Comparison of ENCODE assay signal across 8 cellular contexts in genomic region chr19:1566392-1567115, GRCh38. TPM values are rescaled to one million over a fixed set of nuclear protein-coding genes. Genes with fewer than 3 reads are reported as not detected.
A peak's percentile ranks its signal among the peaks of the same experiment; 100 is the strongest.
DNase-seq lines count a peak whose midpoint lies in the region; ATAC-seq and TF ChIP-seq lines count a peak whose summit lies in the region.

No MANE protein-coding gene starts in this region.

- in situ Hi-C loops in astrocyte of the spinal cord (cut with HindIII; ENCODE audit: low sequenced_read_pairs): no loop called here

- H3K36me3 ChIP-seq in BLaER1 (peaks cover 41% of the 10 kb centered on the region), MM.1S (replicated peaks; ENCODE audit: insufficient read depth, low read length) (no peaks in the 10 kb centered on the region), hepatocyte (replicated peaks; ENCODE audit: insufficient read depth, low read depth) (no peaks in the 10 kb centered on the region)

- H3K9ac ChIP-seq in BLaER1: peak overlapping the region; percentile 99
- H3K9ac ChIP-seq in MM.1S (ENCODE audit: low read length): no peak overlapping the region

- H3K27ac ChIP-seq in BLaER1 (peak overlapping the region; percentile 95), MM.1S (ENCODE audit: low read length) (no peak overlapping the region), hepatocyte (peak overlapping the region; percentile 99)

- ATAC-seq in GM19455 (IDR thresholded peaks at IDR 0.05; ENCODE audit: unreplicated experiment) (no peak), GM18520 (IDR thresholded peaks at IDR 0.05; ENCODE audit: unreplicated experiment) (no peak)

- H3K9me3 ChIP-seq in BLaER1 (no peaks in the 10 kb centered on the region), MM.1S (replicated peaks; ENCODE audit: insufficient read depth, low read length) (no peaks in the 10 kb centered on the region), hepatocyte (ENCODE audit: low read depth) (no peaks in the 10 kb centered on the region)

- 0 out of 2 replicates have a peak, but pooled peaks cover 2% of the 10 kb centered on the region for H3F3A ChIP-seq in MM.1S (ENCODE audit: insufficient read depth, low read length)

- H2AFZ ChIP-seq in MM.1S (ENCODE audit: low read length) (no peak overlapping the region), hepatocyte (peak overlapping the region; percentile 76)

- H3K9me2 ChIP-seq in MM.1S (replicated peaks; ENCODE audit: insufficient read depth, low read length) (no peaks in the 10 kb centered on the region), hepatocyte (replicated peaks; ENCODE audit: insufficient read depth) (no peaks in the 10 kb centered on the region)

- WGBS in hepatocyte (ENCODE audit: low lambda C conversion rate, missing lambda C conversion rate): under 1% methylated on average over 17 of the region's 42 CpGs

- no peaks in the 10 kb centered on the region for H3K27me3 ChIP-seq in BLaER1
- H3K27me3 ChIP-seq in MM.1S (replicated peaks; ENCODE audit: insufficient read depth, low read length): peaks cover 31% of the 10 kb centered on the region
- no peaks in the 10 kb centered on the region for H3K27me3 ChIP-seq in hepatocyte

- H3K4me2 ChIP-seq in BLaER1 (peak overlapping the region; percentile 95), MM.1S (ENCODE audit: low read depth, low read length) (0 out of 2 replicates have a peak overlapping the region, but pooled peaks have one; percentile 29), hepatocyte (peak overlapping the region; percentile 97)

- peaks cover 57% of the 10 kb centered on the region for H4K20me1 ChIP-seq in BLaER1
- peaks cover 4% of the 10 kb centered on the region; the same call in 1 of the 2 replicates for H4K20me1 ChIP-seq in MM.1S (ENCODE audit: insufficient read depth, low read length)
- peaks cover 52% of the 10 kb centered on the region for H4K20me1 ChIP-seq in hepatocyte (ENCODE audit: insufficient read depth, poor library complexity, severe bottlenecking)

- TF ChIP-seq CTCF in MM.1S (IDR thresholded peaks at IDR 0.05; ENCODE audit: low read length) (no peak), astrocyte of the spinal cord (IDR thresholded peaks at IDR 0.05; ENCODE audit: low read depth, low read length) (no peak), hepatocyte (IDR thresholded peaks at IDR 0.05; ENCODE audit: poor library complexity) (no peak)

- peaks cover 59% of the 10 kb centered on the region for H3K4me1 ChIP-seq in BLaER1
- peaks cover 5% of the 10 kb centered on the region for H3K4me1 ChIP-seq in MM.1S (ENCODE audit: low read length)
- H3K4me1 ChIP-seq in hepatocyte (ENCODE audit: insufficient read depth): peaks cover 10% of the 10 kb centered on the region

- H3K4me3 ChIP-seq in BLaER1 (peak overlapping the region; percentile 98), MM.1S (ENCODE audit: low read length) (no peak overlapping the region), astrocyte of the spinal cord (ENCODE audit: low read depth, low read length) (peak overlapping the region; percentile 62), hepatocyte (peak overlapping the region; percentile 68)

- DNase-seq in MM.1S (no peak), astrocyte of the spinal cord (ENCODE audit: low read depth, low spot score) (peak; percentile 88), hepatocyte (ENCODE audit: low spot score) (peak; percentile 88), retina (peak; percentile 95), mesenteric fat pad (ENCODE audit: low spot score) (no peak)

- peaks cover 19% of the 10 kb centered on the region for H3K79me2 ChIP-seq in MM.1S (ENCODE audit: low read length)
- H3K79me2 ChIP-seq in hepatocyte: peaks cover 62% of the 10 kb centered on the region

RNA-seq across cellular contexts. Expression of gene MEX3D, which starts 1.6 kb away (rescaled TPM):
- total RNA-seq in hepatocyte (38.7 and 45.6 TPM in 2 replicates), mesenteric fat pad (20.5 TPM)
- polyA plus RNA-seq in hepatocyte: 6.2 and 6.6 TPM in 2 replicates

RNA-seq across cellular contexts. Expression of gene MBD3, which starts 26.1 kb away (rescaled TPM):
- total RNA-seq in hepatocyte (84.2 and 84.5 TPM in 2 replicates), mesenteric fat pad (65.0 TPM)
- 56.3 and 66.6 TPM in 2 replicates for polyA plus RNA-seq in hepatocyte

RNA-seq across cellular contexts. Expression of gene UQCR11, which starts 38.7 kb away (rescaled TPM):
- total RNA-seq in hepatocyte: 56.6 and 57.6 TPM in 2 replicates
- 672 and 684 TPM in 2 replicates for polyA plus RNA-seq in hepatocyte
- 239 TPM for total RNA-seq in mesenteric fat pad

RNA-seq across cellular contexts. Expression of gene PLK5, which starts 42.7 kb away (rescaled TPM):
- total RNA-seq in hepatocyte (not detected in 2 replicates), mesenteric fat pad (not detected)
- polyA plus RNA-seq in hepatocyte: 0.12 and 0.53 TPM in 2 replicates

RNA-seq across cellular contexts. Expression of gene ADAMTSL5, which starts 53.7 kb away (rescaled TPM):
- 8.3 and 11.2 TPM in 2 replicates for total RNA-seq in hepatocyte
- 33.6 and 45.5 TPM in 2 replicates for polyA plus RNA-seq in hepatocyte
- total RNA-seq in mesenteric fat pad: 1.8 TPM

Comparison
In these comparisons a context has a peak if more than half of its experiments do, and no peak if none do; other contexts are left out.
1. H3K4me2 ChIP-seq: peak in every context shown above with its lines; median percentile 97 in hepatocyte; 95 in BLaER1; 29 in MM.1S.
2. DNase-seq: peak in astrocyte of the spinal cord (single experiment), hepatocyte (single experiment) and retina (single experiment); none in MM.1S (single experiment) and mesenteric fat pad (single experiment).